ENCODE assay signal across 13 cellular contexts in the genomic region with DNA sequence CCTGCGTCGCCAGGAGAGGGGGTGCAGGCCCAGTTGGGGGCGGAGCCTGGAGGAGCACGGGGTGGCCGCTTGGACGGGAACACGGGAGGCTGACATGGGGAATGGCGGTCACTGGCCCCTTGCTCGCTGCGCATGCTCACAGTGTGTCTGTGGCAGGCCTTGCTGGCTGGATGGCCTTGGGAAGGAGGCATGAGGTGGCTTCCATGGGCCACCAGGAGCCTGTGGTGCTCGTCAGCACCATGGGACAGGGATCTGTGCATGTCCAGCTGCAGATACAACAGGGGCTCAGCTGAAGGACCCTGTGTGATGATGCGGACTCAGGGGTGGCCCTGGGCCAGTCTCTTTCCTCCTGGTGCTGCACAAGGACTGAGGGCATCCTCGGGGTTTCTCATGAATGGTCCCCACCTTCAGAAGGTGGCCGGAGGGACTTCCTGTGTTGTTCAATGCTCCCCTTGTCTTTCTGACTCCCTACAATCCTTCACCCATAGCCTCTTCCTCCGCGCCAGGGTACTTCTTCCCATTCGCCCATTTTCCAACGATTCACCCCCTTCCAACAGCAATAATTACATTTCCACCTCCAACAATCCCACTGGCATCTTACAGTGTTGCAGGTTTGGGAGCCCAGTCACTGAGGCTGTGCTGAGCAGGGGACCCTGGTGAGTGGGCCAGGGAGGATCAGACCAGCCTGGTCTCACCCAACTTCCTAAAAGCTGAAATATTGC. TPM values are rescaled to one million over a fixed set of nuclear protein-coding genes. Genes with fewer than 3 reads are reported as not detected.
DNase-seq lines count a peak whose midpoint lies in the region; ATAC-seq, FAIRE-seq and TF ChIP-seq lines count a peak whose summit lies in the region.
"Had no signal": no experiment of that assay in that cellular context is flagged by ENCODE, and none has a peak within 500 bp of the region (broad histone marks: within the 10 kb centered on the region; RNA-seq: fewer than 3 reads in every experiment).

No MANE protein-coding gene starts in this region.

- H2AFZ ChIP-seq in H1 (ENCODE audit: low read length), result no peak overlapping the region

- DNase-seq in AG09309 (ENCODE audit: low read depth), result no peak
- no peak for DNase-seq in Calu3
- peak; percentile 19 for DNase-seq in NB4 (ENCODE audit: low read depth)
- no peak for DNase-seq in H1 (ENCODE audit: low read depth in 1 of 2, low spot score in 2 of 2)
- DNase-seq in cerebellar cortex (ENCODE audit: low spot score), result no peak
- DNase-seq in left ventricle myocardium inferior, result no peak
- DNase-seq in NOMO-1 treated with DMSO at 0.1 percent for 48 hours (lab: John Stamatoyannopoulos, UW; ENCODE audit: unreplicated experiment), result no peak
- DNase-seq: activated CD8-positive, alpha-beta memory T cell treated with anti-CD3 and anti-CD28 coated beads, Interleukin-2, amount 50 U/mL, for 4 hours; esophagus squamous epithelium; KBM-7; uterus had no signal

- H3K14ac ChIP-seq in H1 (ENCODE audit: insufficient read length), result no peak overlapping the region

- no peak overlapping the region for H3K4me3 Mint-ChIP-seq in Calu3 (ENCODE audit: low read depth, unreplicated experiment)

- H2AK5ac ChIP-seq in H1 (ENCODE audit: low read depth, low read length), result no peak overlapping the region

- H3K27ac ChIP-seq in H1 (ENCODE audit: low read depth, low read length) (no peak overlapping the region), left ventricle myocardium inferior (replicated peaks) (no peak overlapping the region)
- H3K27ac ChIP-seq: esophagus squamous epithelium, uterus had no signal

- TF ChIP-seq EP300 in H1 (IDR thresholded peaks at IDR 0.05; ENCODE audit: borderline replicate concordance in 1 of 2, low read depth in 2 of 2, low read length in 2 of 2), result no peak

- H3K79me2 ChIP-seq in H1 (ENCODE audit: control insufficient read depth in 1 of 2, insufficient read depth in 2 of 2, low read length in 2 of 2), result no peaks in the 10 kb centered on the region

- H2BK12ac ChIP-seq in H1 (ENCODE audit: low read depth, low read length), result no peak overlapping the region

- no peak overlapping the region for H3K4me3 ChIP-seq in AG09309 (ENCODE audit: control insufficient read depth, low read depth, low read length)
- no peak overlapping the region for H3K4me3 ChIP-seq in NB4 (ENCODE audit: low read depth, low read length)
- H3K4me3 ChIP-seq in H1 (ENCODE audit: extremely low read depth in 1 of 4, insufficient read depth in 2 of 4, low read depth in 3 of 4, low read length in 4 of 4), result no peak overlapping the region
- no peak overlapping the region for H3K4me3 ChIP-seq in left ventricle myocardium inferior
- H3K4me3 ChIP-seq: esophagus squamous epithelium, uterus had no signal

- CTCF ChIA-PET in Calu3 (lab: Charles Lee) (no interaction called here), H1 (lab: Charles Lee; ENCODE audit: partially characterized antibody) (interaction anchor here (0.6 to 1.7 kb wide), 4 partner anchors 10 to 287 kb away, joined by 3 to 7 read pairs (median 4); no protein-coding TSS in a partner anchor)

- H3K4me1 Mint-ChIP-seq in Calu3 (ENCODE audit: low read depth, unreplicated experiment), result peaks cover 40% of the 10 kb centered on the region

- TF ChIP-seq CTCF in AG09309 (IDR thresholded peaks at IDR 0.05; ENCODE audit: control insufficient read depth, insufficient read depth, low read depth, low read length, missing control alignments) (peak; percentile 30), Calu3 (IDR thresholded peaks at IDR 0.05; ENCODE audit: unreplicated experiment) (peak; percentile 51), NB4 (IDR thresholded peaks at IDR 0.05; ENCODE audit: low read depth, low read length) (peak; percentile 48), H1 (IDR thresholded peaks at IDR 0.05; ENCODE audit: control extremely low read depth in 1 of 3, insufficient read depth in 1 of 3, low read depth in 1 of 3, low read length in 3 of 3) (peak; percentile 21 to 54 (median 36); a peak in 3 of 4 replicates), left ventricle myocardium inferior (IDR thresholded peaks at IDR 0.05; ENCODE audit: borderline replicate concordance) (no peak)

- H3K23ac ChIP-seq in H1 (ENCODE audit: insufficient read length), result no peak overlapping the region

- H3K9ac ChIP-seq in H1 (replicated peaks in 1 of 4; ENCODE audit: extremely low read depth in 1 of 4, low read depth in 3 of 4, low read length in 3 of 4), result no peak overlapping the region

- peak; percentile 22 to 33; a peak in 1 of 4 replicates for TF ChIP-seq RAD21 in H1 (IDR thresholded peaks at IDR 0.05 in 1 of 2, conservative IDR thresholded peaks at IDR 0.05 in 1 of 2; ENCODE audit: low read depth in 2 of 2, low read length in 2 of 2)

- peaks cover 0 to 2% (median 0%) of the 10 kb centered on the region in 4 experiments; a peak in 1 of 7 replicates for H3K4me1 ChIP-seq in H1 (replicated peaks in 1 of 4; ENCODE audit: control insufficient read depth in 3 of 4, insufficient read depth in 4 of 4, low read length in 3 of 4)
- peaks cover 36% of the 10 kb centered on the region for H3K4me1 ChIP-seq in left ventricle myocardium inferior
- H3K4me1 ChIP-seq: uterus had no signal

- no peak for ATAC-seq in GM21423 (IDR thresholded peaks at IDR 0.05; ENCODE audit: unreplicated experiment)

- no peak overlapping the region for H2BK120ac ChIP-seq in H1 (replicated peaks; ENCODE audit: low read depth, low read length)

- H4K91ac ChIP-seq in H1 (replicated peaks; ENCODE audit: insufficient read length, low read length), result no peak overlapping the region

- no peaks in the 10 kb centered on the region for H3K23me2 ChIP-seq in H1 (ENCODE audit: low read depth, low read length)

- H3K36me3 ChIP-seq in H1 (ENCODE audit: control insufficient read depth in 2 of 4, insufficient read depth in 4 of 4, low read length in 3 of 4) (no peaks in the 10 kb centered on the region), left ventricle myocardium inferior (no peaks in the 10 kb centered on the region)
- H3K36me3 ChIP-seq: esophagus squamous epithelium, uterus had no signal

- no peak for TF ChIP-seq POLR2A in NB4 (IDR thresholded peaks at IDR 0.05; ENCODE audit: extremely low read depth, insufficient read length)
- TF ChIP-seq POLR2A in H1 (IDR thresholded peaks at IDR 0.05; ENCODE audit: control extremely low read depth in 1 of 2, low read depth in 2 of 2, low read length in 2 of 2), result no peak

- H3K56ac ChIP-seq in H1 (replicated peaks; ENCODE audit: insufficient read length, low read depth, low read length), result no peak overlapping the region

- POLR2A ChIA-PET in H1 (lab: Charles Lee; ENCODE audit: partially characterized antibody), result interaction anchor here (1.1 kb wide), 1 partner anchor 10 kb away, joined by 3 read pairs; no protein-coding TSS in a partner anchor

- H3K4me2 ChIP-seq in H1 (ENCODE audit: insufficient read depth in 1 of 2, low read depth in 2 of 2, low read length in 2 of 2), result no peak overlapping the region

- no peak for FAIRE-seq in H1 (lab: Jason Lieb, UNC)
- FAIRE-seq: islet of Langerhans had no signal

- H4K5ac ChIP-seq in H1 (ENCODE audit: insufficient read length, low read depth, low read length), result no peak overlapping the region

- no peak overlapping the region for H2BK15ac ChIP-seq in H1 (ENCODE audit: low read length)

- no peak overlapping the region for H4K8ac ChIP-seq in H1 (ENCODE audit: extremely low read depth, insufficient read depth, low read length)

- no peak overlapping the region for H3K27ac Mint-ChIP-seq in Calu3 (ENCODE audit: unreplicated experiment)

- WGBS in H1 (ENCODE audit: extremely low coverage in 1 of 2, insufficient coverage in 1 of 2, insufficient read length in 1 of 2, insufficient replicate concordance in 2 of 2, low coverage in 1 of 2, low lambda C conversion rate in 2 of 2, missing lambda C conversion rate in 1 of 2), 2 experiments, result 93% methylated on average over 18 of the region's 18 CpGs; no CpG with 5 or more reads in 1 of the 2 experiments

- intact Hi-C loops in Calu3 (cut with micrococcal nuclease; ENCODE audit: unreplicated experiment) (loop anchor here (10.0 kb wide), 1 partner anchor 291 kb away; no protein-coding TSS in a partner anchor), left ventricle myocardium inferior (cut with micrococcal nuclease) (no loop called here)

- H3K9me3 ChIP-seq in H1 (ENCODE audit: insufficient read depth in 2 of 2, low read depth in 1 of 2, low read length in 1 of 2) (peaks cover 24 to 27% of the 10 kb centered on the region in 2 experiments), left ventricle myocardium inferior (replicated peaks) (peaks cover 22% of the 10 kb centered on the region)
- H3K9me3 ChIP-seq: uterus had no signal

- H3K27me3 Mint-ChIP-seq in Calu3 (ENCODE audit: unreplicated experiment), result no peaks in the 10 kb centered on the region

- H3K27me3 ChIP-seq in H1 (replicated peaks in 1 of 4; ENCODE audit: control insufficient read depth in 3 of 4, extremely low read depth in 1 of 4, insufficient read depth in 3 of 4, low read length in 3 of 4), result no peaks in the 10 kb centered on the region
- no peaks in the 10 kb centered on the region for H3K27me3 ChIP-seq in left ventricle myocardium inferior (ENCODE audit: low read depth)
- H3K27me3 ChIP-seq: esophagus squamous epithelium, uterus had no signal

- H3K9me3 Mint-ChIP-seq in Calu3 (ENCODE audit: low read depth, unreplicated experiment), result peaks cover 7% of the 10 kb centered on the region

- H3K36me3 Mint-ChIP-seq in Calu3 (ENCODE audit: insufficient read depth, unreplicated experiment), result peaks cover 30% of the 10 kb centered on the region

- H3K4ac ChIP-seq in H1 (replicated peaks; ENCODE audit: insufficient read length, low read depth, low read length), result no peak overlapping the region

- H3K18ac ChIP-seq in H1 (ENCODE audit: extremely low read depth, low read length), result no peak overlapping the region

- H3K79me1 ChIP-seq in H1 (ENCODE audit: low read depth, low read length), result no peaks in the 10 kb centered on the region

- H4K20me1 ChIP-seq in H1 (replicated peaks in 1 of 2; ENCODE audit: control insufficient read depth in 1 of 2, insufficient read depth in 2 of 2, low read length in 2 of 2), result no peaks in the 10 kb centered on the region

- BruUV-seq in Calu3 (replicated peaks; lab: Mats Ljungman, UMichigan), result no TSS peak

- H2BK5ac ChIP-seq in H1 (ENCODE audit: low read depth, low read length), result no peak overlapping the region

- H2BK20ac ChIP-seq in H1 (ENCODE audit: low read length), result no peak overlapping the region

TF ChIP-seq in H1, 55 proteins besides CTCF, POLR2A, EP300 and RAD21 (continues in another document):
- TF ChIP-seq CHD2 (IDR thresholded peaks at IDR 0.05; ENCODE audit: low read length) (no peak), KDM5A (IDR thresholded peaks at IDR 0.05; ENCODE audit: low read length) (no peak)

RNA-seq across cellular contexts. Expression of gene SP140L, which starts 3.4 kb away (rescaled TPM):
- total RNA-seq in Calu3 (2022) (35.4 and 55.2 TPM in 2 replicates), left ventricle myocardium inferior (4.3 TPM)
- 0.31 and 1.5 TPM in 2 replicates for total RNA-seq in H1 (2021; fragmentation: NEBNext Ultra II Directional; extraction: Animal tissue kit (Norgen Biotek cat#: 25700))
- polyA plus RNA-seq in H1 (2011; rRNA removed), result 0.36 and 0.58 TPM in 2 replicates
- polyA plus RNA-seq in H1 (2011; cell fraction: cytosol; rRNA removed), result 0.53 TPM
- 0.81 TPM for polyA plus RNA-seq in H1 (2011; cell fraction: nucleus; rRNA removed)
- polyA plus RNA-seq in H1 (2012, experiment 1 of 2), result 0.28 to 0.57 TPM (median 0.40 TPM) in 4 replicates
- not detected for polyA plus RNA-seq in H1 (2012, experiment 2 of 2)
- 0.63 TPM for polyA plus RNA-seq in H1 (2013, experiment 1 of 2)
- 1.0 TPM for polyA plus RNA-seq in H1 (2013, experiment 2 of 2)
- 0.66 and 0.69 TPM in 2 replicates for polyA minus RNA-seq in H1 (2011; rRNA and poly(A)+ RNA removed)
- polyA minus RNA-seq in H1 (2011; cell fraction: cytosol; rRNA and poly(A)+ RNA removed), result 0.51 TPM
- 0.70 TPM for polyA minus RNA-seq in H1 (2011; cell fraction: nucleus; rRNA and poly(A)+ RNA removed)
